10 cellular contexts compared by ENCODE assay signal in genomic region chr4:75118739-75119138, GRCh38.
"Had no signal": no experiment of that assay in that cellular context is flagged by ENCODE, and none has a peak within 500 bp of the region (broad histone marks: within the 10 kb centered on the region; RNA-seq: fewer than 3 reads in every experiment).

No MANE protein-coding gene starts in this region.

- FAIRE-seq: H1, H54, K562 had no signal

- H2AFZ ChIP-seq: GM23338 had no signal

- ATAC-seq: K562 had no signal

- H3K4me2 ChIP-seq: GM23338 had no signal

- H3K4me1 Mint-ChIP-seq: GM23338, H9 had no signal

- H3K4me3 ChIP-seq: GM23338, K562 had no signal

- H3K4me3 Mint-ChIP-seq: GM23338, H9, HFFc6 had no signal

- H3K27ac Mint-ChIP-seq: GM23338, HFFc6 had no signal

- H3K27ac ChIP-seq: HL-60 had no signal

- DNase-seq: H9, HCEC 1CT, HFFc6, IMR-90, KG1 had no signal
